27 cellular contexts compared by ENCODE assay signal in genomic region chr2:33273479-33273878, GRCh38.
"Had no signal": no experiment of that assay in that cellular context is flagged by ENCODE, and none has a peak within 500 bp of the region (broad histone marks: within the 10 kb centered on the region; RNA-seq: fewer than 3 reads in every experiment).

No MANE protein-coding gene starts in this region.

- H3K27ac ChIP-seq: heart left ventricle, hepatocyte, left ventricle myocardium inferior, lower lobe of right lung, ovary, testis, transverse colon, upper lobe of right lung, uterus had no signal

- H3K4me3 Mint-ChIP-seq: effector memory CD8-positive, alpha-beta T cell; naive thymus-derived CD8-positive, alpha-beta T cell; nephron progenitor cell; stimulated activated memory B cell treated with anti-CD40 and anti-IgM and Interleukin-4, amounts not matched to agents 10 μg/mL and 1 μg/mL and 100 μg/mL, for 72 hours had no signal

- H3K36me3 ChIP-seq: lower lobe of right lung, ovary, transverse colon, upper lobe of right lung, uterus had no signal

- H3K27ac Mint-ChIP-seq: naive thymus-derived CD8-positive, alpha-beta T cell; stimulated activated memory B cell treated with anti-CD40 and anti-IgM and Interleukin-4, amounts not matched to agents 10 μg/mL and 1 μg/mL and 100 μg/mL, for 72 hours had no signal

- H2AFZ ChIP-seq: hepatocyte had no signal

- H3K79me2 ChIP-seq: hepatocyte had no signal

- ATAC-seq: effector memory CD8-positive, alpha-beta T cell; gastroesophageal sphincter; heart left ventricle; left cardiac atrium; lower lobe of right lung; naive thymus-derived CD8-positive, alpha-beta T cell; sciatic nerve; stimulated activated memory B cell treated with anti-CD40 and anti-IgM and Interleukin-4, amounts not matched to agents 10 μg/mL and 1 μg/mL and 100 μg/mL, for 72 hours; stimulated activated naive CD8-positive, alpha-beta T cell treated with anti-CD3 and anti-CD28 coated beads, Interleukin-15, Interleukin-2, amounts not matched to agents 100 U/mL and 50 U/mL, for 24 hours; upper lobe of right lung had no signal

- H3K27me3 Mint-ChIP-seq: effector memory CD8-positive, alpha-beta T cell had no signal

- H3K4me3 ChIP-seq: gastroesophageal sphincter, heart left ventricle, hepatocyte, left ventricle myocardium inferior, lower lobe of right lung, ovary, smooth muscle cell, testis, transverse colon, upper lobe of right lung, uterus had no signal

- DNase-seq: cortex of kidney; effector memory CD8-positive, alpha-beta T cell; erythroblast; heart left ventricle; left cardiac atrium; left ventricle myocardium inferior; lower lobe of right lung; naive thymus-derived CD8-positive, alpha-beta T cell; nephron progenitor cell; nucleus accumbens; ovary; posterior cingulate gyrus; retina; stimulated activated CD4-positive, alpha-beta T cell treated with anti-CD3 and anti-CD28 coated beads, Interleukin-12 subunit alpha, Interleukin-12 subunit beta, amount 100 ng/mL, for 4 hours; stimulated activated CD4-positive, alpha-beta T cell treated with anti-CD3 and anti-CD28 coated beads, Interleukin-1b, Interleukin-23, amount 100 ng/mL, for 48 hours; stimulated activated CD4-positive, alpha-beta T cell treated with anti-CD3 and anti-CD28 coated beads, Interleukin-4, amount 100 ng/mL, for 4 hours; stimulated activated naive CD8-positive, alpha-beta T cell treated with anti-CD3 and anti-CD28 coated beads, Interleukin-15, Interleukin-2, amounts not matched to agents 100 U/mL and 50 U/mL, for 24 hours; substantia nigra; testis; transverse colon; upper lobe of right lung; uterus had no signal

- H3K4me1 ChIP-seq: lower lobe of right lung, testis, transverse colon, upper lobe of right lung, uterus had no signal

- H3K9me3 ChIP-seq: gastroesophageal sphincter, heart left ventricle, left ventricle myocardium inferior, lower lobe of right lung, ovary, testis, transverse colon, upper lobe of right lung, uterus had no signal

- H3K36me3 Mint-ChIP-seq: stimulated activated memory B cell treated with anti-CD40 and anti-IgM and Interleukin-4, amounts not matched to agents 10 μg/mL and 1 μg/mL and 100 μg/mL, for 72 hours had no signal

- H3K27me3 ChIP-seq: gastroesophageal sphincter, heart left ventricle, hepatocyte, ovary, testis, transverse colon, upper lobe of right lung, uterus had no signal
